ENCODE assay signal across 16 cellular contexts in genomic region chr21:31298618-31299269, GRCh38. TPM values are rescaled to one million over a fixed set of nuclear protein-coding genes. Genes with fewer than 3 reads are reported as not detected.
DNase-seq lines count a peak whose midpoint lies in the region; ATAC-seq and TF ChIP-seq lines count a peak whose summit lies in the region.
"Had no signal": no experiment of that assay in that cellular context is flagged by ENCODE, and none has a peak within 500 bp of the region (broad histone marks: within the 10 kb centered on the region; RNA-seq: fewer than 3 reads in every experiment).

No MANE protein-coding gene starts in this region.

- H3K27me3 Mint-ChIP-seq in progenitor cell of endocrine pancreas: no peaks in the 10 kb centered on the region

- no peaks in the 10 kb centered on the region for H3K36me3 Mint-ChIP-seq in progenitor cell of endocrine pancreas (ENCODE audit: insufficient read depth)

- no peaks in the 10 kb centered on the region for H3K9me3 Mint-ChIP-seq in progenitor cell of endocrine pancreas (ENCODE audit: low read depth)
- H3K9me3 Mint-ChIP-seq: activated T-helper 2 cell treated with anti-CD3 and anti-CD28 coated beads, Interferon-gamma antibody, Interleukin-2, Interleukin-4, amounts not matched to agents 10 μg/mL and 5 μg/mL and 100 μg/mL, durations not matched to agents 14 hours and 24 hours and 36 hours had no signal

- H3K27ac Mint-ChIP-seq in progenitor cell of endocrine pancreas: peak overlapping the region; percentile 94
- H3K27ac Mint-ChIP-seq: activated T-helper 2 cell treated with anti-CD3 and anti-CD28 coated beads, Interferon-gamma antibody, Interleukin-2, Interleukin-4, amounts not matched to agents 10 μg/mL and 5 μg/mL and 100 μg/mL, durations not matched to agents 14 hours and 24 hours and 36 hours had no signal

- ATAC-seq in GM18520 (IDR thresholded peaks at IDR 0.05; ENCODE audit: unreplicated experiment) (peak; percentile 33), HG02798 (IDR thresholded peaks at IDR 0.05; ENCODE audit: poor library complexity, unreplicated experiment) (peak; percentile 25), GM19467 (IDR thresholded peaks at IDR 0.05; ENCODE audit: unreplicated experiment) (no peak)

- peak; percentile 60 for DNase-seq in epithelial cell of prostate (ENCODE audit: low read depth, low spot score)
- DNase-seq in progenitor cell of endocrine pancreas (ENCODE audit: low spot score, unreplicated experiment): no peak
- DNase-seq in erythroblast (lab: John Stamatoyannopoulos, UW): no peak
- no peak for DNase-seq in NCI-H345 treated with DMSO at 0.1 percent for 48 hours (lab: John Stamatoyannopoulos, UW; ENCODE audit: unreplicated experiment)
- no peak for DNase-seq in effector CD4-positive, alpha-beta T cell
- DNase-seq: aorta, GM23248, left ventricle myocardium inferior, NCI-H1930, NCI-H510A treated with DMSO at 0.1 percent for 48 hours, spleen had no signal

- no peak for TF ChIP-seq POLR2A in erythroblast (IDR thresholded peaks at IDR 0.05; ENCODE audit: low read length)

- peaks cover 28% of the 10 kb centered on the region for H3K4me1 Mint-ChIP-seq in progenitor cell of endocrine pancreas (ENCODE audit: low read depth)

- no peak for TF ChIP-seq CTCF in progenitor cell of endocrine pancreas (IDR thresholded peaks at IDR 0.05; ENCODE audit: unreplicated experiment)

- peak overlapping the region; percentile 63 for H3K27ac ChIP-seq in epithelial cell of prostate
- H3K27ac ChIP-seq: GM23248, left ventricle myocardium inferior, SK-N-MC, spleen had no signal

- H3K4me3 Mint-ChIP-seq in progenitor cell of endocrine pancreas (ENCODE audit: low read depth): no peak overlapping the region

RNA-seq across cellular contexts. Expression of gene TIAM1, which starts 45.3 kb away (rescaled TPM):
- total RNA-seq in progenitor cell of endocrine pancreas: 35.4 and 36.8 TPM in 2 replicates
